15 cellular contexts compared by ENCODE assay signal in the genomic region with DNA sequence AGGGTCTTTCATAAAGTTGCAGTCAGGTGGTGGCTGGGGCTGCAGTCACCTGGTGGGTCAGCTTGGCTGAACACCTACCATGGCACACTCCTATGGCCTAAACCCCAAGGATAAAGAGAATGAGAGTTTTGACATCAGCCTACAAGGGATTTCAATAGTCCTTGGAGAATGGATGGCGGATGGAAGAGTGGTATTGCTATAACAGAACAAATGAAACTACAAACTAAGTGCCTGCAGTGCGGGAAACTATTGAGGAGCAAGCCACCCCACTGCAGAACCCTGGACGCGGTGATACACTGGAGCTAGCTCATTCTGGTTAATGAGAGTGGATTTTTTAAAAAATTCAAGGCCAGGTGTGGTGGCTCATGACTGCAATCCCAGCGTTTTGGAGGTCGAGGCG. TPM values are rescaled to one million over a fixed set of nuclear protein-coding genes. Genes with fewer than 3 reads are reported as not detected.
A peak's percentile ranks its signal among the peaks of the same experiment; 100 is the strongest.
DNase-seq lines count a peak whose midpoint lies in the region; ATAC-seq and TF ChIP-seq lines count a peak whose summit lies in the region.
"Had no signal": no experiment of that assay in that cellular context is flagged by ENCODE, and none has a peak within 500 bp of the region (broad histone marks: within the 10 kb centered on the region; RNA-seq: fewer than 3 reads in every experiment).

No MANE protein-coding gene starts in this region.

- TF ChIP-seq CTCF in CD4-positive, alpha-beta T cell (IDR thresholded peaks at IDR 0.05) = no peak
- no peak for TF ChIP-seq CTCF in astrocyte of the cerebellum (IDR thresholded peaks at IDR 0.05; ENCODE audit: low read depth, low read length, missing control alignments)
- TF ChIP-seq CTCF in A673 (conservative IDR thresholded peaks at IDR 0.05; ENCODE audit: low read depth, low read length) = no peak

- no TSS peak for BruUV-seq in A673 (replicated peaks; lab: Mats Ljungman, UMichigan)

- CTCF ChIA-PET in CD4-positive, alpha-beta T cell (lab: Charles Lee) = no interaction called here
- CTCF ChIA-PET in A673 (lab: Charles Lee) = no interaction called here

- DNase-seq in CD4-positive, alpha-beta T cell = no peak
- no peak for DNase-seq in astrocyte of the cerebellum (ENCODE audit: low read depth)
- no peak for DNase-seq in naive thymus-derived CD8-positive, alpha-beta T cell
- no peak for DNase-seq in epidermal melanocyte (ENCODE audit: insufficient read length, low spot score)
- DNase-seq in AG08396 (ENCODE audit: low spot score) = no peak
- no peak for DNase-seq in A673 (ENCODE audit: low spot score)
- DNase-seq: activated CD4-positive, alpha-beta T cell treated with anti-CD3 and anti-CD28 coated beads, Interleukin-2, amount 50 U/mL, for 4 hours; mesendoderm; NCI-H2171 treated with DMSO at 0.1 percent for 48 hours; stimulated activated CD8-positive, alpha-beta memory T cell treated with anti-CD3 and anti-CD28 coated beads, Interleukin-4, amount 100 ng/mL, for 48 hours had no signal

- in situ Hi-C loops in astrocyte of the cerebellum (cut with HindIII; ENCODE audit: low sequenced_read_pairs) = no loop called here

- no peaks in the 10 kb centered on the region for H3K9me3 ChIP-seq in CD4-positive, alpha-beta T cell (ENCODE audit: control insufficient read depth, low read length)
- no peaks in the 10 kb centered on the region for H3K9me3 ChIP-seq in HUES64 (ENCODE audit: insufficient read depth, low read depth, low read length)
- no peaks in the 10 kb centered on the region for H3K9me3 ChIP-seq in A673 (ENCODE audit: low read depth, low read length, poor library complexity, severe bottlenecking)
- H3K9me3 ChIP-seq: breast epithelium, gastroesophageal sphincter had no signal

- H3K9ac ChIP-seq in HUES64 (ENCODE audit: low read depth, low read length) = no peak overlapping the region

- peaks cover 6% of the 10 kb centered on the region for H3K36me3 Mint-ChIP-seq in CD4-positive, alpha-beta T cell (ENCODE audit: low read depth)
- no peaks in the 10 kb centered on the region for H3K36me3 Mint-ChIP-seq in naive thymus-derived CD8-positive, alpha-beta T cell

- no peak for ATAC-seq in CD4-positive, alpha-beta T cell (ENCODE audit: poor library complexity)
- ATAC-seq in naive thymus-derived CD8-positive, alpha-beta T cell = no peak
- ATAC-seq in GM19023 (IDR thresholded peaks at IDR 0.05; ENCODE audit: unreplicated experiment) = no peak
- ATAC-seq: gastroesophageal sphincter, Right ventricle myocardium inferior had no signal

- peaks cover 4% of the 10 kb centered on the region; the same call in 1 of the 2 replicates for H3K4me1 ChIP-seq in HUES64 (ENCODE audit: insufficient read depth, low read length)
- H3K4me1 ChIP-seq in A673 (ENCODE audit: insufficient read depth, low read length, poor library complexity, severe bottlenecking) = peaks cover 12% of the 10 kb centered on the region
- H3K4me1 ChIP-seq: breast epithelium had no signal

- H3K4me1 Mint-ChIP-seq in CD4-positive, alpha-beta T cell (ENCODE audit: low read depth) = peaks cover 39% of the 10 kb centered on the region
- H3K4me1 Mint-ChIP-seq in naive thymus-derived CD8-positive, alpha-beta T cell = peaks cover 19 to 38% (median 36%) of the 10 kb centered on the region in 4 donors

- peak overlapping the region; percentile 95 for H3K4me3 Mint-ChIP-seq in CD4-positive, alpha-beta T cell
- H3K4me3 Mint-ChIP-seq in naive thymus-derived CD8-positive, alpha-beta T cell = peak overlapping the region; percentile 57 to 99 (median 91)

- no peak overlapping the region for H3K27ac ChIP-seq in CD4-positive, alpha-beta T cell (ENCODE audit: low read depth, low read length)
- H3K27ac ChIP-seq in HUES64 (ENCODE audit: low read depth, low read length) (no peak overlapping the region), A673 (ENCODE audit: low read depth, low read length, poor library complexity, severe bottlenecking) (no peak overlapping the region)

- intact Hi-C loops in CD4-positive, alpha-beta T cell (cut with DNase I, micrococcal nuclease) = loop anchor here in 1 of 2 experiments (5.0 kb wide), 1 partner anchor 152 kb away; no protein-coding TSS in a partner anchor
- intact Hi-C loops in A673 (cut with micrococcal nuclease; ENCODE audit: unreplicated experiment) = no loop called here

- no peaks in the 10 kb centered on the region for H3K27me3 ChIP-seq in CD4-positive, alpha-beta T cell (ENCODE audit: control insufficient read depth, insufficient read depth, low read length)
- H3K27me3 ChIP-seq in HUES64 (ENCODE audit: insufficient read depth, low read length) (no peaks in the 10 kb centered on the region), A673 (replicated peaks; ENCODE audit: insufficient read depth, low read depth, low read length, poor library complexity) (no peaks in the 10 kb centered on the region)
- H3K27me3 ChIP-seq: breast epithelium, gastroesophageal sphincter had no signal

- no peaks in the 10 kb centered on the region for H3K27me3 Mint-ChIP-seq in CD4-positive, alpha-beta T cell
- H3K27me3 Mint-ChIP-seq in naive thymus-derived CD8-positive, alpha-beta T cell = no peaks in the 10 kb centered on the region

- POLR2A ChIA-PET in CD4-positive, alpha-beta T cell (lab: Charles Lee) = no interaction called here
- POLR2A ChIA-PET in naive thymus-derived CD8-positive, alpha-beta T cell (lab: Charles Lee) = no interaction called here
- POLR2A ChIA-PET in A673 (lab: Charles Lee; ENCODE audit: low non-redundant PET) = no interaction called here

- H3K27ac Mint-ChIP-seq in CD4-positive, alpha-beta T cell = peak overlapping the region; percentile 89
- peak overlapping the region in 6 of 10 donors; percentile 75 to 93 (median 89) for H3K27ac Mint-ChIP-seq in naive thymus-derived CD8-positive, alpha-beta T cell

- peak overlapping the region; percentile 82 for H3K4me3 ChIP-seq in HUES64 (ENCODE audit: low read length)
- H3K4me3 ChIP-seq in astrocyte of the cerebellum (ENCODE audit: low read depth, low read length) = peak overlapping the region; percentile 53
- no peak overlapping the region for H3K4me3 ChIP-seq in A673 (ENCODE audit: low read depth, low read length, poor library complexity, severe bottlenecking)

- no peaks in the 10 kb centered on the region for H3K9me3 Mint-ChIP-seq in CD4-positive, alpha-beta T cell
- no peaks in the 10 kb centered on the region for H3K9me3 Mint-ChIP-seq in naive thymus-derived CD8-positive, alpha-beta T cell

- H3K36me3 ChIP-seq in HUES64 (ENCODE audit: insufficient read depth, low read length) = no peaks in the 10 kb centered on the region
- H3K36me3 ChIP-seq in A673 (ENCODE audit: insufficient read depth, low read length, poor library complexity, severe bottlenecking) = no peaks in the 10 kb centered on the region
- H3K36me3 ChIP-seq: breast epithelium, gastroesophageal sphincter had no signal

- 93% methylated on average over 7 of the region's 7 CpGs for WGBS in HUES64

RNA-seq across cellular contexts. Expression of a gene that starts 3.0 kb away (rescaled TPM):
- 10 to 100 TPM; 24.9 to 25.5 TPM for total RNA-seq in CD4-positive, alpha-beta T cell
- 42.1 TPM for polyA plus RNA-seq in HUES64 (2013, experiment 1 of 2)
- 41.6 TPM for polyA plus RNA-seq in HUES64 (2013, experiment 2 of 2)
- 10 to 100 TPM; 52.2 to 53.1 TPM for total RNA-seq in naive thymus-derived CD8-positive, alpha-beta T cell
- polyA plus RNA-seq in naive thymus-derived CD8-positive, alpha-beta T cell = 10 to 100 TPM; 36.9 to 47.6 (median 46.9) TPM
- total RNA-seq in A673 (2021) = 72.1 and 73.4 TPM in 2 replicates
